ENCODE assay signal across 26 cellular contexts in genomic region chr9:18235181-18235908, GRCh38.
"Had no signal": no experiment of that assay in that cellular context is flagged by ENCODE, and none has a peak within 500 bp of the region (broad histone marks: within the 10 kb centered on the region; RNA-seq: fewer than 3 reads in every experiment).

No MANE protein-coding gene starts in this region.

- H3K4me3 ChIP-seq: adrenal gland, Peyer's patch had no signal

- H3K27ac ChIP-seq: adrenal gland, Peyer's patch had no signal

- H3K4me1 ChIP-seq: adrenal gland, Peyer's patch had no signal

- H3K36me3 Mint-ChIP-seq: activated naive CD8-positive, alpha-beta T cell had no signal

- H3K27me3 Mint-ChIP-seq: activated B cell treated with CpG ODN at 0.5 μM for 24 hours; activated CD4-positive, alpha-beta T cell treated with anti-CD3 and anti-CD28 coated beads, Interleukin-2, amount 10 ng/mL, durations not matched to agents 7 days and 5 days had no signal

- H3K36me3 ChIP-seq: adrenal gland, Peyer's patch had no signal

- H3K27me3 ChIP-seq: Peyer's patch had no signal

- H3K9me3 ChIP-seq: adrenal gland, Peyer's patch had no signal

- ATAC-seq: T-helper 17 cell had no signal

- H3K4me3 Mint-ChIP-seq: activated B cell treated with CpG ODN at 0.5 μM for 24 hours; activated CD4-positive, alpha-beta memory T cell treated with anti-CD3 and anti-CD28 coated beads, Interleukin-2, amount 10 ng/mL, durations not matched to agents 7 days and 5 days; activated CD4-positive, alpha-beta T cell treated with anti-CD3 and anti-CD28 coated beads, Interleukin-2, amount 10 ng/mL, durations not matched to agents 7 days and 5 days; activated naive CD4-positive, alpha-beta T cell treated with anti-CD3 and anti-CD28 coated beads for 36 hours; activated naive CD8-positive, alpha-beta T cell; activated T-cell treated with anti-CD3 and anti-CD28 coated beads, Interleukin-2, amount 50 U/mL, for 24 hours; T-helper 17 cell had no signal

- H3K27ac Mint-ChIP-seq: activated B cell treated with CpG ODN at 0.5 μM for 24 hours; activated CD4-positive, alpha-beta memory T cell treated with anti-CD3 and anti-CD28 coated beads, Interleukin-2, amount 10 ng/mL, durations not matched to agents 7 days and 5 days; activated CD4-positive, alpha-beta T cell treated with anti-CD3 and anti-CD28 coated beads, Interleukin-2, amount 10 ng/mL, durations not matched to agents 7 days and 5 days; activated naive CD4-positive, alpha-beta T cell treated with anti-CD3 and anti-CD28 coated beads for 36 hours; activated naive CD8-positive, alpha-beta T cell; activated T-cell treated with anti-CD3 and anti-CD28 coated beads, Interleukin-2, amount 50 U/mL, for 24 hours; T-helper 17 cell had no signal

- DNase-seq: activated B cell treated with CpG ODN at 0.5 μM for 24 hours; activated CD4-positive, alpha-beta memory T cell treated with anti-CD3 and anti-CD28 coated beads, Interleukin-2, amount 10 ng/mL, durations not matched to agents 7 days and 5 days; activated CD4-positive, alpha-beta T cell treated with anti-CD3 and anti-CD28 coated beads for 1 hour; activated CD4-positive, alpha-beta T cell treated with anti-CD3 and anti-CD28 coated beads, Interleukin-2, amount 10 ng/mL, durations not matched to agents 7 days and 5 days; activated CD8-positive, alpha-beta memory T cell treated with anti-CD3 and anti-CD28 coated beads, Interleukin-2, amount 50 U/mL, for 48 hours; activated gamma-delta T cell; activated naive CD4-positive, alpha-beta T cell treated with anti-CD3 and anti-CD28 coated beads for 36 hours; activated T-cell treated with anti-CD3 and anti-CD28 coated beads, Interleukin-2, amount 50 U/mL, for 24 hours; adrenal gland; anterior cingulate cortex; caudate nucleus; IMR-90; KBM-7; NCI-H1092; NCI-H1417; NCI-H1930; NCI-H2171 treated with DMSO at 0.1 percent for 48 hours; NCI-H510A treated with DMSO at 0.1 percent for 48 hours; NCI-H69; NK-92 treated with Interleukin-12 subunit alpha and Interleukin-12 subunit beta, amount 100 ng/mL, for 24 hours; OCI-M1; Peyer's patch; SHP77 treated with DMSO at 0.1 percent for 48 hours; T-helper 17 cell; T-helper 9 cell had no signal

- H3K4me1 Mint-ChIP-seq: activated B cell treated with CpG ODN at 0.5 μM for 24 hours; activated CD4-positive, alpha-beta memory T cell treated with anti-CD3 and anti-CD28 coated beads, Interleukin-2, amount 10 ng/mL, durations not matched to agents 7 days and 5 days; activated CD4-positive, alpha-beta T cell treated with anti-CD3 and anti-CD28 coated beads, Interleukin-2, amount 10 ng/mL, durations not matched to agents 7 days and 5 days; T-helper 17 cell had no signal

- H3K9me3 Mint-ChIP-seq: activated B cell treated with CpG ODN at 0.5 μM for 24 hours; activated CD4-positive, alpha-beta memory T cell treated with anti-CD3 and anti-CD28 coated beads, Interleukin-2, amount 10 ng/mL, durations not matched to agents 7 days and 5 days; activated CD4-positive, alpha-beta T cell treated with anti-CD3 and anti-CD28 coated beads, Interleukin-2, amount 10 ng/mL, durations not matched to agents 7 days and 5 days; activated naive CD4-positive, alpha-beta T cell treated with anti-CD3 and anti-CD28 coated beads for 36 hours; activated T-cell treated with anti-CD3 and anti-CD28 coated beads, Interleukin-2, amount 50 U/mL, for 24 hours had no signal
